In genomic region chr1:145690587-145691558, GRCh38 we compare ENCODE assay signal across 1 cellular context.
TF ChIP-seq lines count a peak whose summit lies in the region.

No MANE protein-coding gene starts in this region.

TF ChIP-seq in K562, 482 proteins besides CTCF, POLR2A, EP300 and RAD21 (continued from another document):
- TF ChIP-seq SIN3B (IDR thresholded peaks at IDR 0.05; ENCODE audit: low read depth) (no peak), CEBPB (tag; IDR thresholded peaks at IDR 0.05) (peak; percentile 59), MEIS2 (IDR thresholded peaks at IDR 0.05; ENCODE audit: partially characterized antibody) (peak; percentile 47), SMARCC2 (IDR thresholded peaks at IDR 0.05; ENCODE audit: low read depth) (no peak), CHD2 (IDR thresholded peaks at IDR 0.05; ENCODE audit: low read depth, low read length) (no peak), NFE2 (IDR thresholded peaks at IDR 0.05; ENCODE audit: low read depth) (no peak), PBX2 (CRISPR knock-in tag; IDR thresholded peaks at IDR 0.05; ENCODE audit: low read depth) (no peak), PBX2 (tag; conservative IDR thresholded peaks at IDR 0.05; ENCODE audit: low read depth) (peak; percentile 42; the same call in 1 of the 2 replicates), RFX7 (CRISPR knock-in tag; IDR thresholded peaks at IDR 0.05) (no peak), MAFF (IDR thresholded peaks at IDR 0.05; ENCODE audit: low read length) (no peak), ZNF785 (CRISPR knock-in tag; IDR thresholded peaks at IDR 0.05) (no peak), ILF3 (IDR thresholded peaks at IDR 0.05; ENCODE audit: borderline replicate concordance) (no peak)
TF ChIP-seq in K562: peak in this region for 4.
